In the genomic region with DNA sequence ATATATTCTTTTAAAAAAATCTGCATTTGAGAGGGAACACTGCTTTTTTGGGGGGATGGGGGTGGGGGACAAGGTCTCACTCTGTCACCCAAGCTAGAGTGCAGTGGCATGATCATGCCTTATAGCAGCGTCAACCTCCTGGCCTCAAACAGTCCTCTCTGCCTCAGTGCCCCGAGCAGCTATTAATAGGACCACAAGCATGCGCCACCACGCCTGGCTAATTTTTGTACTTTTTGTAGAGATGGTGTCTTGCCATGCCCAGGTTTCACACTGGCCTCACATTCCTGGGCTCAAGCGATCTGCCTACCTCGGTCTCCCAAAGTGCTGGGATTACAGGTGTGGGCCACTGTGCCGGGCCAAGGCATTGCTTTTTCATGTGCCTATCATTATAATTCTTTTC, we compare ENCODE assay signal across 19 cellular contexts.
DNase-seq lines count a peak whose midpoint lies in the region; ATAC-seq lines count a peak whose summit lies in the region.
"Had no signal": no experiment of that assay in that cellular context is flagged by ENCODE, and none has a peak within 500 bp of the region (broad histone marks: within the 10 kb centered on the region; RNA-seq: fewer than 3 reads in every experiment).

No MANE protein-coding gene starts in this region.

- ATAC-seq in GM18502 (IDR thresholded peaks at IDR 0.05; ENCODE audit: poor library complexity, unreplicated experiment) (peak; percentile 78), GM21423 (IDR thresholded peaks at IDR 0.05; ENCODE audit: unreplicated experiment) (peak; percentile 56), HG03442 (IDR thresholded peaks at IDR 0.05; ENCODE audit: unreplicated experiment) (peak; percentile 67), memory B cell (ENCODE audit: low read depth) (peak; percentile 47)
- ATAC-seq: CD8-positive, alpha-beta T cell; HCT116; PC-3; SK-N-SH treated with all-trans-retinoic acid at 6 μM for 48 hours; T-helper 17 cell had no signal

- no peaks in the 10 kb centered on the region for H3K27me3 Mint-ChIP-seq in memory B cell
- H3K27me3 Mint-ChIP-seq: T-helper 17 cell had no signal

- no peak for DNase-seq in memory B cell (ENCODE audit: low spot score in 2 of 2)
- no peak for DNase-seq in SK-N-DZ (ENCODE audit: low spot score)
- DNase-seq in activated CD8-positive, alpha-beta memory T cell treated with anti-CD3 and anti-CD28 coated beads, Interleukin-2, amount 50 U/mL, for 4 hours = no peak
- no peak for DNase-seq in NK-92 (lab: John Stamatoyannopoulos, UW; ENCODE audit: unreplicated experiment)
- DNase-seq in HuH-7 (ENCODE audit: low spot score) = no peak
- DNase-seq: CD8-positive, alpha-beta T cell; GM23248; NCI-H1436; NCI-H2081 treated with DMSO at 0.1 percent for 48 hours; NCI-H2227 treated with DMSO at 0.1 percent for 48 hours; NCI-H526; NK-92 treated with Interleukin-12 subunit alpha and Interleukin-12 subunit beta, amount 100 ng/mL, for 24 hours; PC-3; T-helper 17 cell had no signal

- H3K36me3 Mint-ChIP-seq in memory B cell = peaks cover 31% of the 10 kb centered on the region

- H3K9me3 Mint-ChIP-seq in memory B cell = peaks cover 2% of the 10 kb centered on the region
- H3K9me3 Mint-ChIP-seq: CD8-positive, alpha-beta T cell had no signal

- H3K27ac Mint-ChIP-seq in memory B cell = no peak overlapping the region
- H3K27ac Mint-ChIP-seq: CD8-positive, alpha-beta T cell; T-helper 17 cell had no signal

- no peak overlapping the region for H3K4me3 Mint-ChIP-seq in memory B cell
- H3K4me3 Mint-ChIP-seq: CD8-positive, alpha-beta T cell; T-helper 17 cell had no signal

- peaks cover 3% of the 10 kb centered on the region for H3K4me1 Mint-ChIP-seq in memory B cell
- H3K4me1 Mint-ChIP-seq: T-helper 17 cell had no signal
